In the genomic region with DNA sequence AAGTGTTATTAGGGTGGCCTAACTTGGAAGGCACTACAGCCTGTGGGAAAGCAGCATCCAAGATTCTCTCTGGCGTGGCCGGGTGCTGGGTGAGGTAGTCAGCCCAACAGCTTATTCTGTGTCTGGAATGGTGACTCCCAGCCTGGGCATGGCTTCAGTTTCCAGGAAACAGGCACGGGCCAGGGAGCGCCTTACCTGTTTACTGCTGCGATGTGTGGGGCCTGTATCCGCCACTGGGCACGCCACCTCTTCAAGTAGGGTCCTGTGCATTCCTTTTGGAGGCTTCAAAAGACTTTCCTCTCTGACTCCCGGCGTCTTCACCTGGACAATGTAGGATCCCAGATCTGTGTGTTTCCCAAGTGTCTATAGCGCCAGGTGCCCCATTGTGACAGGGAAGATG, we compare ENCODE assay signal across 13 cellular contexts. TPM values are rescaled to one million over a fixed set of nuclear protein-coding genes. Genes with fewer than 3 reads are reported as not detected.
DNase-seq lines count a peak whose midpoint lies in the region; ATAC-seq and TF ChIP-seq lines count a peak whose summit lies in the region.
"Not testable (repeated sequence)": the region's sequence is repeated elsewhere in the genome, so short reads cannot be mapped to it uniquely, and the experiment has no call there.
"Had no signal": no experiment of that assay in that cellular context is flagged by ENCODE, and none has a peak within 500 bp of the region (broad histone marks: within the 10 kb centered on the region; RNA-seq: fewer than 3 reads in every experiment).

No MANE protein-coding gene starts in this region.

- H3K27ac Mint-ChIP-seq in activated CD4-positive, alpha-beta T cell treated with anti-CD3 and anti-CD28 coated beads, Interleukin-2, amount 10 ng/mL, durations not matched to agents 24 days and 14 days; type B pancreatic cell: not testable (repeated sequence)

- not testable (repeated sequence) for H3K9me3 Mint-ChIP-seq in activated CD4-positive, alpha-beta T cell treated with anti-CD3 and anti-CD28 coated beads, Interleukin-2, amount 10 ng/mL, durations not matched to agents 24 days and 14 days; type B pancreatic cell

- not testable (repeated sequence) for H3K27me3 ChIP-seq in sigmoid colon

- not testable (repeated sequence) for H3K4me1 ChIP-seq in sigmoid colon

- not testable (repeated sequence) for H3K27me3 Mint-ChIP-seq in activated CD4-positive, alpha-beta T cell treated with anti-CD3 and anti-CD28 coated beads, Interleukin-2, amount 10 ng/mL, durations not matched to agents 24 days and 14 days; type B pancreatic cell

- H3K27ac ChIP-seq in sigmoid colon: not testable (repeated sequence)

- TF ChIP-seq EP300 in sigmoid colon (IDR thresholded peaks at IDR 0.05): not testable (repeated sequence)

- TF ChIP-seq CTCF in omental fat pad (IDR thresholded peaks at IDR 0.05); sigmoid colon (IDR thresholded peaks at IDR 0.05); type B pancreatic cell (conservative IDR thresholded peaks at IDR 0.05): not testable (repeated sequence)

- peak; percentile 39 for DNase-seq in activated CD4-positive, alpha-beta T cell treated with anti-CD3 and anti-CD28 coated beads, Interleukin-2, amount 10 ng/mL, durations not matched to agents 24 days and 14 days
- peak; percentile 14 for DNase-seq in activated CD8-positive, alpha-beta memory T cell treated with anti-CD3 and anti-CD28 coated beads, Interleukin-2, amount 50 U/mL, for 4 hours
- DNase-seq in cardiac septum (ENCODE audit: low spot score) (peak; percentile 54), left lobe of liver (ENCODE audit: low spot score) (peak; percentile 5), omental fat pad (ENCODE audit: low spot score) (peak; percentile 4), sigmoid colon (peak; percentile 27), type B pancreatic cell (ENCODE audit: extremely low spot score, unreplicated experiment) (peak; percentile 45)

- ATAC-seq in left lobe of liver; omental fat pad (ENCODE audit: low FRiP score): not testable (repeated sequence)

- not testable (repeated sequence) for H3K4me1 Mint-ChIP-seq in activated CD4-positive, alpha-beta T cell treated with anti-CD3 and anti-CD28 coated beads, Interleukin-2, amount 10 ng/mL, durations not matched to agents 24 days and 14 days; type B pancreatic cell (ENCODE audit: unreplicated experiment)

- H3K36me3 Mint-ChIP-seq in activated CD4-positive, alpha-beta T cell treated with anti-CD3 and anti-CD28 coated beads, Interleukin-2, amount 10 ng/mL, durations not matched to agents 24 days and 14 days (ENCODE audit: low read depth); type B pancreatic cell: not testable (repeated sequence)

- H3K4me3 ChIP-seq in sigmoid colon: not testable (repeated sequence)

- intact Hi-C loops in activated CD4-positive, alpha-beta T cell treated with anti-CD3 and anti-CD28 coated beads, Interleukin-2, amount 10 ng/mL, durations not matched to agents 24 days and 14 days (cut with micrococcal nuclease); cardiac septum (cut with DNase I); sigmoid colon (cut with DNase I): not testable (repeated sequence)

- H3K9me3 ChIP-seq in sigmoid colon: not testable (repeated sequence)

- not testable (repeated sequence) for H3K4me3 Mint-ChIP-seq in activated CD4-positive, alpha-beta T cell treated with anti-CD3 and anti-CD28 coated beads, Interleukin-2, amount 10 ng/mL, durations not matched to agents 24 days and 14 days; type B pancreatic cell

- TF ChIP-seq POLR2A in sigmoid colon (IDR thresholded peaks at IDR 0.05): not testable (repeated sequence)

- not testable (repeated sequence) for H3K36me3 ChIP-seq in sigmoid colon

- 87 to 89% methylated on average over 10 of the region's 10 CpGs for WGBS in sigmoid colon, 2 donors

RNA-seq across cellular contexts. Expression of gene TP53TG3D, which starts 10.5 kb away (rescaled TPM):
- 0.35 TPM in 1 of 2 replicates, not detected in the other for total RNA-seq in activated CD4-positive, alpha-beta T cell treated with anti-CD3 and anti-CD28 coated beads, Interleukin-2, amount 10 ng/mL, durations not matched to agents 24 days and 14 days
- 0.81 TPM for total RNA-seq in cardiac septum
- not detected for total RNA-seq in left lobe of liver
- total RNA-seq in omental fat pad: not detected
- total RNA-seq in sigmoid colon: 1 to 10 TPM in 2 of 4 donors, not detected in 2; 1.6 to 1.9 TPM
- 1 to 10 TPM in 1 of 3 donors, not detected in 2; 1.2 TPM for polyA plus RNA-seq in sigmoid colon
- total RNA-seq in type B pancreatic cell (ENCODE audit: low replicate concordance): not detected in 2 replicates
- total RNA-seq: A673; CD4-positive, alpha-beta memory T cell; CD4-positive, CD25-positive, alpha-beta regulatory T cell; GM12878 had no signal
- polyA plus RNA-seq: AG04450, CD14-positive monocyte, GM12878 had no signal

Comparison
In these comparisons a context has a peak if more than half of its experiments do, and no peak if none do; other contexts are left out.
1. DNase-seq: peak in every context shown above with its lines; median percentile 54 in cardiac septum; 45 in type B pancreatic cell; 39 in activated CD4-positive, alpha-beta T cell treated with anti-CD3 and anti-CD28 coated beads, Interleukin-2, amount 10 ng/mL, durations not matched to agents 24 days and 14 days; 27 in sigmoid colon; 14 in activated CD8-positive, alpha-beta memory T cell treated with anti-CD3 and anti-CD28 coated beads, Interleukin-2, amount 50 U/mL, for 4 hours; 5 in left lobe of liver; 4 in omental fat pad.